ENCODE assay signal across 10 cellular contexts in the genomic region with DNA sequence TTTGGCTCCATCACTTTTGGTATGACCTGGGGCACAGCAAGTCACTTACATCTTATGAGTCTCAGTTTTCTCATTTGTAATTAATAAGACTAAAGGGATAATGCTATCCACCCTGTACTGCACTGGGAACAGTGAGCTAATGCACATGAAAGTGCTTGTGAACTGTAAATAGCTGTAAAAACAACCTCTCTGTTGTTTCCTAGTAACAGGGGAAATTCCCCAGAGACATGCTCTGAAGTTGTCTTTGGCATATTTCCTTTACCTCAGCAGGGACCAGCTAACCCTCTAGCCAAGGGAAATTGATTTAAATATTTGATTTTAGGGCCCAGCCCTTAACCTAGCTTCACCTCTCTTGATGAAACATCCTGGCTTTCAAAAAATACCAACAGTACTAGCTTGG. TPM values are rescaled to one million over a fixed set of nuclear protein-coding genes. Genes with fewer than 3 reads are reported as not detected.
DNase-seq lines count a peak whose midpoint lies in the region; ATAC-seq and TF ChIP-seq lines count a peak whose summit lies in the region.
"Had no signal": no experiment of that assay in that cellular context is flagged by ENCODE, and none has a peak within 500 bp of the region (broad histone marks: within the 10 kb centered on the region; RNA-seq: fewer than 3 reads in every experiment).

No MANE protein-coding gene starts in this region.

- no peak for TF ChIP-seq CTCF in PC-9 (conservative IDR thresholded peaks at IDR 0.05)
- no peak for TF ChIP-seq CTCF in lower leg skin (IDR thresholded peaks at IDR 0.05)

- no peak overlapping the region for H2AFZ ChIP-seq in PC-9

- BruUV-seq in PC-9 (replicated peaks; lab: Mats Ljungman, UMichigan) = no TSS peak

- H3K9me2 ChIP-seq in PC-9 (ENCODE audit: insufficient read depth) = no peaks in the 10 kb centered on the region

- H3K36me3 ChIP-seq in iPS-15b (ENCODE audit: control insufficient read depth, insufficient read depth, low read length) = no peaks in the 10 kb centered on the region
- no peaks in the 10 kb centered on the region for H3K36me3 ChIP-seq in PC-9 (ENCODE audit: low read depth)

- no peaks in the 10 kb centered on the region for H3K79me2 ChIP-seq in PC-9 (ENCODE audit: low read depth)

- peak overlapping the region; percentile 3 for H3K9ac ChIP-seq in iPS-15b (ENCODE audit: low read depth, low read length)

- H3K4me3 ChIP-seq in iPS-15b (ENCODE audit: low read depth, low read length) (no peak overlapping the region), PC-9 (no peak overlapping the region), lower leg skin (ENCODE audit: low read depth, poor library complexity, severe bottlenecking) (no peak overlapping the region)

- CTCF ChIA-PET in PC-9 (lab: Charles Lee) = no interaction called here

- ATAC-seq in GM18520 (IDR thresholded peaks at IDR 0.05; ENCODE audit: unreplicated experiment) = peak; percentile 64
- ATAC-seq in GM21381 (IDR thresholded peaks at IDR 0.05; ENCODE audit: unreplicated experiment) = peak; percentile 51
- peak; percentile 50 for ATAC-seq in HG03558 (IDR thresholded peaks at IDR 0.05; ENCODE audit: extremely low read depth, unreplicated experiment)
- no peak for ATAC-seq in GM19324 (IDR thresholded peaks at IDR 0.05; ENCODE audit: low FRiP score, unreplicated experiment)

- H3K27me3 ChIP-seq in iPS-15b (ENCODE audit: control insufficient read depth, insufficient read depth, low read length) (no peaks in the 10 kb centered on the region), PC-9 (ENCODE audit: insufficient read depth, low read depth) (no peaks in the 10 kb centered on the region)

- H3F3A ChIP-seq in PC-9 (ENCODE audit: insufficient read depth, low read depth) = no peaks in the 10 kb centered on the region

- DNase-seq in PC-9 (no peak), lower leg skin (ENCODE audit: low spot score in 2 of 2) (no peak)
- DNase-seq: anterior cingulate cortex, GOT3 had no signal

- no peaks in the 10 kb centered on the region for H3K9me3 ChIP-seq in iPS-15b (ENCODE audit: control insufficient read depth, insufficient read depth, low read length)
- H3K9me3 ChIP-seq in PC-9 (ENCODE audit: insufficient read depth, low read depth) = no peaks in the 10 kb centered on the region

- POLR2A ChIA-PET in PC-9 (lab: Charles Lee; ENCODE audit: unreplicated experiment) = no interaction called here

- intact Hi-C loops in PC-9 (cut with micrococcal nuclease; ENCODE audit: unreplicated experiment) (no loop called here), lower leg skin (cut with DNase I; ENCODE audit: low total_unique reads) (no loop called here)

- H4K20me1 ChIP-seq in PC-9 (ENCODE audit: insufficient read depth) = no peaks in the 10 kb centered on the region

- no peak overlapping the region for H3K27ac ChIP-seq in PC-9

- H3K4me1 ChIP-seq in iPS-15b (ENCODE audit: control insufficient read depth, insufficient read depth, low read length) (no peaks in the 10 kb centered on the region), PC-9 (replicated peaks; ENCODE audit: insufficient read depth) (no peaks in the 10 kb centered on the region)

- no peak for TF ChIP-seq POLR2A in lower leg skin (IDR thresholded peaks at IDR 0.05)

- no peak overlapping the region for H3K4me2 ChIP-seq in PC-9

RNA-seq across cellular contexts. Expression of gene CYSLTR1, which starts 6.1 kb away (rescaled TPM):
- total RNA-seq in PC-9 (2021) (not detected in 2 replicates), lower leg skin (1 to 10 TPM in 2 of 4 donors, under 1 TPM in 2; 0.25 to 2.3 (median 1.2) TPM)
- total RNA-seq: kidney epithelial cell had no signal
